ENCODE assay signal across 20 cellular contexts in genomic region chr4:140134780-140135179, GRCh38. TPM values are rescaled to one million over a fixed set of nuclear protein-coding genes. Genes with fewer than 3 reads are reported as not detected.
DNase-seq lines count a peak whose midpoint lies in the region; ATAC-seq and TF ChIP-seq lines count a peak whose summit lies in the region.
"Had no signal": no experiment of that assay in that cellular context is flagged by ENCODE, and none has a peak within 500 bp of the region (broad histone marks: within the 10 kb centered on the region; RNA-seq: fewer than 3 reads in every experiment).

No MANE protein-coding gene starts in this region.

- intact Hi-C loops in Caco-2 (cut with micrococcal nuclease; ENCODE audit: unreplicated experiment) (loop anchor here (5.0 kb wide), 2 partner anchors 47 to 397 kb away; no protein-coding TSS in a partner anchor), PC-9 (cut with micrococcal nuclease; ENCODE audit: unreplicated experiment) (no loop called here), sciatic nerve (cut with DNase I) (no loop called here)

- peaks cover 11% of the 10 kb centered on the region for H3K36me3 Mint-ChIP-seq in Caco-2 (ENCODE audit: insufficient read depth, unreplicated experiment)

- no peak overlapping the region for H2AFZ ChIP-seq in PC-9

- CTCF ChIA-PET in Caco-2 (lab: Charles Lee), result no interaction called here
- CTCF ChIA-PET in PC-9 (lab: Charles Lee), result interaction anchor here (0.7 kb wide), 1 partner anchor 51 kb away, joined by 3 read pairs; no protein-coding TSS in a partner anchor

- H3K9me2 ChIP-seq in PC-9 (ENCODE audit: insufficient read depth), result no peaks in the 10 kb centered on the region

- H3K56ac ChIP-seq in mesendoderm (ENCODE audit: low read length), result no peak overlapping the region

- H3F3A ChIP-seq in PC-9 (ENCODE audit: insufficient read depth, low read depth), result peaks cover 68% of the 10 kb centered on the region

- H3K9me3 Mint-ChIP-seq in Caco-2 (ENCODE audit: unreplicated experiment), result no peaks in the 10 kb centered on the region

- H2BK15ac ChIP-seq in mesendoderm (replicated peaks; ENCODE audit: low read depth), result peak overlapping the region; percentile 37

- H3K9me3 ChIP-seq in Caco-2 (no peaks in the 10 kb centered on the region), PC-9 (ENCODE audit: insufficient read depth, low read depth) (no peaks in the 10 kb centered on the region)
- H3K9me3 ChIP-seq: BE2C, HAP-1 had no signal

- ATAC-seq in sciatic nerve (peak; percentile 38), HG02884 (IDR thresholded peaks at IDR 0.05; ENCODE audit: unreplicated experiment) (no peak)
- ATAC-seq: GM12878, HepG2 had no signal

- H3K9ac ChIP-seq in mesendoderm (ENCODE audit: low read length), result no peak overlapping the region
- H3K9ac ChIP-seq: GM23248 had no signal

- no peak overlapping the region for H3K18ac ChIP-seq in mesendoderm (ENCODE audit: low read length)

- H3K4ac ChIP-seq in mesendoderm (ENCODE audit: low read depth, low read length), result no peak overlapping the region

- no peaks in the 10 kb centered on the region for H4K20me1 ChIP-seq in PC-9 (ENCODE audit: insufficient read depth)

- H2BK120ac ChIP-seq in mesendoderm (ENCODE audit: low read depth, low read length), result no peak overlapping the region

- H3K79me1 ChIP-seq in mesendoderm (ENCODE audit: low read length), result peaks cover 8% of the 10 kb centered on the region

- no peak overlapping the region for H3K4me3 Mint-ChIP-seq in Caco-2 (ENCODE audit: unreplicated experiment)

- H3K27me3 ChIP-seq in Caco-2 (replicated peaks; ENCODE audit: control insufficient read depth, insufficient read depth, low read length) (no peaks in the 10 kb centered on the region), PC-9 (ENCODE audit: insufficient read depth, low read depth) (no peaks in the 10 kb centered on the region), mesendoderm (ENCODE audit: insufficient read depth, low read length, poor library complexity) (no peaks in the 10 kb centered on the region)
- H3K27me3 ChIP-seq: BE2C had no signal

- H4K5ac ChIP-seq in mesendoderm (ENCODE audit: low read length), result no peak overlapping the region

- H3K4me1 ChIP-seq in Caco-2 (peaks cover 65% of the 10 kb centered on the region), PC-9 (replicated peaks; ENCODE audit: insufficient read depth) (peaks cover 98% of the 10 kb centered on the region), mesendoderm (ENCODE audit: control insufficient read depth, low read depth, low read length) (peaks cover 4% of the 10 kb centered on the region)

- no peak overlapping the region for H3K23ac ChIP-seq in mesendoderm (ENCODE audit: low read length)

- H3K4me2 ChIP-seq in PC-9 (no peak overlapping the region; the same call in 1 of the 2 replicates), mesendoderm (ENCODE audit: low read length) (no peak overlapping the region)

- no peak overlapping the region for H4K8ac ChIP-seq in mesendoderm (ENCODE audit: low read depth, low read length)

- WGBS in mesendoderm (ENCODE audit: extremely low coverage, insufficient coverage, low lambda C conversion rate), result no CpG with 5 or more reads among the region's 7 CpGs

- peak in 1 of 2 experiments; percentile 15 for DNase-seq in Caco-2
- DNase-seq in PC-9, result no peak
- DNase-seq in mesendoderm, result no peak
- DNase-seq in sciatic nerve (ENCODE audit: low spot score), result no peak
- DNase-seq in mesenteric fat pad (ENCODE audit: low spot score), result no peak
- no peak for DNase-seq in NCI-H187 treated with DMSO at 0.1 percent for 48 hours (lab: John Stamatoyannopoulos, UW)
- DNase-seq: DND-41; KBM-7; MM.1S; NCI-H1048; NCI-H1417 treated with DMSO at 0.1 percent for 48 hours; NK-92 treated with Interleukin-12 subunit alpha and Interleukin-12 subunit beta, amount 100 ng/mL, for 24 hours; SW 1271 had no signal

- H3K27ac Mint-ChIP-seq in Caco-2 (ENCODE audit: unreplicated experiment), result peak overlapping the region; percentile 2

- BruUV-seq in Caco-2 (replicated peaks; lab: Mats Ljungman, UMichigan) (no TSS peak), PC-9 (replicated peaks; lab: Mats Ljungman, UMichigan) (no TSS peak)

- peaks cover 80% of the 10 kb centered on the region for H3K79me2 ChIP-seq in PC-9 (ENCODE audit: low read depth)
- peaks cover 6% of the 10 kb centered on the region for H3K79me2 ChIP-seq in mesendoderm (ENCODE audit: control insufficient read depth, insufficient read depth, low read length)

- no peak overlapping the region for H2BK5ac ChIP-seq in mesendoderm (ENCODE audit: low read length)

- H3K27me3 Mint-ChIP-seq in Caco-2 (ENCODE audit: insufficient read depth, unreplicated experiment), result no peaks in the 10 kb centered on the region

- TF ChIP-seq CTCF in Caco-2 (IDR thresholded peaks at IDR 0.05; ENCODE audit: insufficient read depth in 1 of 2, low read depth in 1 of 2, low read length in 1 of 2, severe bottlenecking in 1 of 2, unreplicated experiment in 1 of 2) (no peak), PC-9 (conservative IDR thresholded peaks at IDR 0.05) (no peak)

- H3K27ac ChIP-seq in PC-9 (peak overlapping the region; percentile 99), mesendoderm (ENCODE audit: low read depth, low read length) (no peak overlapping the region)
- H3K27ac ChIP-seq: HL-60 had no signal

- POLR2A ChIA-PET in Caco-2 (lab: Charles Lee) (no interaction called here), PC-9 (lab: Charles Lee; ENCODE audit: unreplicated experiment) (no interaction called here)

- no peaks in the 10 kb centered on the region for H3K36me3 ChIP-seq in Caco-2 (ENCODE audit: control insufficient read depth, insufficient read depth, low read length)
- 0 out of 2 replicates have a peak, but pooled peaks cover 4% of the 10 kb centered on the region for H3K36me3 ChIP-seq in PC-9 (ENCODE audit: low read depth)
- no peaks in the 10 kb centered on the region for H3K36me3 ChIP-seq in mesendoderm (ENCODE audit: control insufficient read depth, insufficient read depth, low read length)
- H3K36me3 ChIP-seq: BE2C, HAP-1 had no signal

- H2AK5ac ChIP-seq in mesendoderm (ENCODE audit: low read length), result no peak overlapping the region

- no peak overlapping the region for H3K4me3 ChIP-seq in Caco-2 (ENCODE audit: low read depth, low read length)
- H3K4me3 ChIP-seq in PC-9, result no peak overlapping the region
- no peak overlapping the region for H3K4me3 ChIP-seq in mesendoderm (ENCODE audit: low read length)
- H3K4me3 ChIP-seq: GM12878, GM23248, HAP-1 had no signal

- H3K4me1 Mint-ChIP-seq in Caco-2 (ENCODE audit: low read depth, unreplicated experiment), result peaks cover 24% of the 10 kb centered on the region

RNA-seq across cellular contexts. Expression of gene MAML3, which starts 19.2 kb away (rescaled TPM):
- total RNA-seq in Caco-2 (2022) (12.1 TPM in 2 replicates), PC-9 (2021) (10.5 and 15.2 TPM in 2 replicates), sciatic nerve (11.0 TPM), mesenteric fat pad (7.3 TPM)
- polyA plus RNA-seq in mesendoderm (2013, experiment 1 of 2), result 19.2 TPM
- polyA plus RNA-seq in mesendoderm (2013, experiment 2 of 2), result 19.6 TPM
